16 cellular contexts compared by ENCODE assay signal in genomic region chr22:32662587-32662915, GRCh38.
DNase-seq lines count a peak whose midpoint lies in the region; ATAC-seq and TF ChIP-seq lines count a peak whose summit lies in the region.
"Had no signal": no experiment of that assay in that cellular context is flagged by ENCODE, and none has a peak within 500 bp of the region (broad histone marks: within the 10 kb centered on the region; RNA-seq: fewer than 3 reads in every experiment).

No MANE protein-coding gene starts in this region.

- no peak for DNase-seq in GM23248
- DNase-seq in IMR-90 = no peak
- no peak for DNase-seq in mesenchymal stem cell
- no peak for DNase-seq in vagina (ENCODE audit: extremely low spot score in 2 of 2)
- DNase-seq in stimulated activated CD4-positive, alpha-beta T cell treated with anti-CD3 and anti-CD28 coated beads, Interleukin-12 subunit alpha, Interleukin-12 subunit beta, amount 100 ng/mL, for 4 hours = no peak
- DNase-seq in MV-4-11 (lab: John Stamatoyannopoulos, UW) = no peak
- DNase-seq: Caco-2; CD4-positive, CD25-positive, alpha-beta regulatory T cell; CD8-positive, alpha-beta T cell; DMS153; DND-41; GOT3 had no signal

- CTCF ChIA-PET in IMR-90 (lab: Yijun Ruan, JAX) = interaction anchor here (1.3 to 4.6 kb wide), 2 partner anchors 133 to 134 kb away, joined by 3 to 54 read pairs; no protein-coding TSS in a partner anchor

- H2BK20ac ChIP-seq in IMR-90 (ENCODE audit: low read depth, low read length) = peak overlapping the region; percentile 98; the same call in 1 of the 2 replicates

- peaks cover 0 to 3% of the 10 kb centered on the region in 2 experiments; a peak in 2 of 4 replicates for H3K79me1 ChIP-seq in IMR-90 (ENCODE audit: low read depth in 1 of 2, low read length in 2 of 2)
- no peaks in the 10 kb centered on the region for H3K79me1 ChIP-seq in mesenchymal stem cell (replicated peaks; ENCODE audit: low read length, poor library complexity, severe bottlenecking)

- H2BK5ac ChIP-seq in IMR-90 (ENCODE audit: low read depth, low read length, poor library complexity, severe bottlenecking) = peak overlapping the region; percentile 66
- no peak overlapping the region for H2BK5ac ChIP-seq in mesenchymal stem cell (ENCODE audit: low read depth, low read length, poor library complexity, severe bottlenecking)

- H2AFZ ChIP-seq in GM23248 = no peak overlapping the region
- no peak overlapping the region for H2AFZ ChIP-seq in IMR-90 (replicated peaks; ENCODE audit: low read length, poor library complexity)
- H2AFZ ChIP-seq in mesenchymal stem cell (ENCODE audit: low read depth, low read length) = no peak overlapping the region

- peak overlapping the region; percentile 92; the same call in 2 of the 3 replicates for H2BK15ac ChIP-seq in IMR-90 (ENCODE audit: low read depth, low read length)
- H2BK15ac ChIP-seq in mesenchymal stem cell (ENCODE audit: low read depth, poor library complexity, severe bottlenecking) = no peak overlapping the region

- H3K18ac ChIP-seq in IMR-90 (ENCODE audit: low read depth, low read length) (peak overlapping the region; percentile 71; the same call in 1 of the 2 replicates), mesenchymal stem cell (ENCODE audit: low read depth in 1 of 2, low read length in 2 of 2) (no peak overlapping the region)

- TF ChIP-seq RAD21 in IMR-90 (IDR thresholded peaks at IDR 0.05; ENCODE audit: low read length) = no peak

- H3K36me3 ChIP-seq in GM23248 (ENCODE audit: low read depth) (no peaks in the 10 kb centered on the region), IMR-90 (ENCODE audit: control insufficient read depth, insufficient read depth, low read length) (no peaks in the 10 kb centered on the region), mesenchymal stem cell (ENCODE audit: control insufficient read depth in 1 of 2, insufficient read depth in 2 of 2, low read depth in 1 of 2, low read length in 2 of 2) (no peaks in the 10 kb centered on the region), vagina (no peaks in the 10 kb centered on the region)
- H3K36me3 ChIP-seq: BLaER1, HAP-1 had no signal

- peaks cover 29% of the 10 kb centered on the region for H3F3A ChIP-seq in GM23248 (ENCODE audit: insufficient read depth)

- BruUV-seq in IMR-90 (replicated peaks; lab: Mats Ljungman, UMichigan) = no TSS peak

- H3K9ac ChIP-seq in GM23248 = no peak overlapping the region
- no peak overlapping the region for H3K9ac ChIP-seq in IMR-90 (ENCODE audit: low read depth, low read length)
- no peak overlapping the region for H3K9ac ChIP-seq in mesenchymal stem cell (ENCODE audit: low read length)
- H3K9ac ChIP-seq: BLaER1 had no signal

- H2AK9ac ChIP-seq in IMR-90 (replicated peaks; ENCODE audit: low read depth, low read length, poor library complexity) = no peak overlapping the region

- H2BK120ac ChIP-seq in IMR-90 (ENCODE audit: low read depth, low read length) (peak overlapping the region; percentile 98; the same call in 1 of the 2 replicates), mesenchymal stem cell (ENCODE audit: low read depth, low read length) (peak overlapping the region; percentile 44)

- WGBS in GM23248 (ENCODE audit: low coverage in 1 of 2, low lambda C conversion rate in 2 of 2, missing lambda C conversion rate in 2 of 2), 2 experiments = 54 to 76% methylated on average over 1 of the region's 1 CpG
- no CpG with 5 or more reads among the region's 1 CpG for WGBS in IMR-90 (ENCODE audit: extremely low coverage in 2 of 2, insufficient read length in 1 of 2), 2 experiments
- no CpG with 5 or more reads among the region's 1 CpG for WGBS in mesenchymal stem cell

- no peak overlapping the region for H2BK12ac ChIP-seq in mesenchymal stem cell (ENCODE audit: low read length in 2 of 2)

- H3K4me2 ChIP-seq in GM23248 (ENCODE audit: unreplicated experiment) (peak overlapping the region; percentile 63), IMR-90 (ENCODE audit: low read depth, low read length) (no peak overlapping the region), mesenchymal stem cell (ENCODE audit: low read length, poor library complexity, severe bottlenecking) (no peak overlapping the region)
- H3K4me2 ChIP-seq: BLaER1 had no signal

- H3K4ac ChIP-seq in IMR-90 (ENCODE audit: low read depth, low read length) (peak overlapping the region; percentile 97; the same call in 1 of the 2 replicates), mesenchymal stem cell (ENCODE audit: low read depth in 1 of 2, low read length in 2 of 2) (no peak overlapping the region)

- no peaks in the 10 kb centered on the region for H3K79me2 ChIP-seq in GM23248 (ENCODE audit: insufficient read depth)

- H4K20me1 ChIP-seq in GM23248 (ENCODE audit: insufficient read depth) (no peaks in the 10 kb centered on the region), IMR-90 (ENCODE audit: insufficient read depth, low read length) (no peaks in the 10 kb centered on the region)
- H4K20me1 ChIP-seq: BLaER1 had no signal

- dilution Hi-C loops in IMR-90 (cut with HindIII; ENCODE audit: low sequenced_read_pairs, unreplicated experiment) = no loop called here

- intact Hi-C loops in IMR-90 (cut with micrococcal nuclease) = no loop called here
- intact Hi-C loops in vagina (cut with DNase I) = no loop called here

- TF ChIP-seq POLR2A in IMR-90 (IDR thresholded peaks at IDR 0.05; ENCODE audit: low read depth, low read length) (no peak), vagina (IDR thresholded peaks at IDR 0.05) (no peak)

- H3K4me1 ChIP-seq in GM23248 (ENCODE audit: insufficient read depth) (peaks cover 29% of the 10 kb centered on the region), IMR-90 (ENCODE audit: control insufficient read depth, insufficient read depth, low read length) (peaks cover 25% of the 10 kb centered on the region), mesenchymal stem cell (ENCODE audit: control insufficient read depth, insufficient read depth, low read depth, low read length) (peaks cover 2% of the 10 kb centered on the region), vagina (peaks cover 5% of the 10 kb centered on the region)
- H3K4me1 ChIP-seq: HAP-1 had no signal

- H3K14ac ChIP-seq in IMR-90 (replicated peaks; ENCODE audit: low read depth, low read length) (no peak overlapping the region; the same call in 1 of the 2 replicates), mesenchymal stem cell (ENCODE audit: low read length in 2 of 2) (no peak overlapping the region)

- H3K9me2 ChIP-seq in GM23248 (ENCODE audit: insufficient read depth) = no peaks in the 10 kb centered on the region

- ATAC-seq in IMR-90 (ENCODE audit: low read depth) (no peak), HG03520 (IDR thresholded peaks at IDR 0.05; ENCODE audit: unreplicated experiment) (no peak)
- ATAC-seq: CD8-positive, alpha-beta T cell had no signal

- H3K4me3 ChIP-seq in GM23248 (no peak overlapping the region), IMR-90 (ENCODE audit: insufficient read depth, low read depth, low read length) (no peak overlapping the region), mesenchymal stem cell (ENCODE audit: insufficient read depth in 1 of 2, low read depth in 1 of 2, low read length in 2 of 2) (no peak overlapping the region), vagina (no peak overlapping the region)
- H3K4me3 ChIP-seq: BLaER1, HAP-1 had no signal

- peak overlapping the region; percentile 24; the same call in 1 of the 2 replicates for H4K5ac ChIP-seq in IMR-90 (ENCODE audit: low read depth, low read length)

- 0 out of 2 replicates have a peak overlapping the region, but pooled peaks have one; percentile 89 for H4K91ac ChIP-seq in IMR-90 (ENCODE audit: insufficient read depth, low read depth, low read length)
- no peak overlapping the region for H4K91ac ChIP-seq in mesenchymal stem cell (ENCODE audit: low read length)

- in situ Hi-C loops in GM23248 (cut with MboI) = loop anchor here (25.0 kb wide), 1 partner anchor 325 kb away; no protein-coding TSS in a partner anchor
- in situ Hi-C loops in IMR-90 (cut with MboI; ENCODE audit: low sequenced_read_pairs) = no loop called here

- peak overlapping the region; percentile 49 for H3K27ac ChIP-seq in GM23248
- peak overlapping the region; percentile 8; the same call in 1 of the 2 replicates for H3K27ac ChIP-seq in IMR-90 (ENCODE audit: insufficient read depth, low read length)
- H3K27ac ChIP-seq in mesenchymal stem cell (ENCODE audit: low read length, poor library complexity, severe bottlenecking) = no peak overlapping the region
- peak overlapping the region; percentile 42 for H3K27ac ChIP-seq in vagina
- H3K27ac ChIP-seq: BLaER1, C4-2B had no signal

- POLR2A ChIA-PET in IMR-90 (lab: Charles Lee; ENCODE audit: unreplicated experiment) = no interaction called here

- TF ChIP-seq CTCF in IMR-90 (conservative IDR thresholded peaks at IDR 0.05; ENCODE audit: low read depth, low read length) = no peak
- TF ChIP-seq CTCF in vagina (IDR thresholded peaks at IDR 0.05) = no peak

- H3K27me3 ChIP-seq in GM23248 (replicated peaks; ENCODE audit: insufficient read depth) = no peaks in the 10 kb centered on the region
- H3K27me3 ChIP-seq in IMR-90 (ENCODE audit: control insufficient read depth, insufficient read depth, low read length) = no peaks in the 10 kb centered on the region
- no peaks in the 10 kb centered on the region for H3K27me3 ChIP-seq in mesenchymal stem cell (ENCODE audit: control insufficient read depth in 1 of 2, insufficient read depth in 1 of 2, low read length in 2 of 2)
- no peaks in the 10 kb centered on the region for H3K27me3 ChIP-seq in vagina
- H3K27me3 ChIP-seq: BLaER1 had no signal

- H2AK5ac ChIP-seq in IMR-90 (ENCODE audit: low read depth, low read length) (peak overlapping the region; percentile 97; the same call in 1 of the 2 replicates), mesenchymal stem cell (ENCODE audit: low read length, severe bottlenecking) (no peak overlapping the region)

- peaks cover 26% of the 10 kb centered on the region for H3K9me1 ChIP-seq in IMR-90 (ENCODE audit: insufficient read depth, low read length)

- H3K9me3 ChIP-seq in GM23248 (ENCODE audit: low read depth) = no peaks in the 10 kb centered on the region
- no peaks in the 10 kb centered on the region for H3K9me3 ChIP-seq in IMR-90 (ENCODE audit: control insufficient read depth, insufficient read depth, low read length)
- no peaks in the 10 kb centered on the region for H3K9me3 ChIP-seq in mesenchymal stem cell (ENCODE audit: control insufficient read depth, low read length)
- H3K9me3 ChIP-seq in vagina = no peaks in the 10 kb centered on the region
- H3K9me3 ChIP-seq: BLaER1, Caco-2, HAP-1 had no signal

- H3K23ac ChIP-seq in IMR-90 (ENCODE audit: low read depth, low read length) (no peak overlapping the region), mesenchymal stem cell (ENCODE audit: low read length in 2 of 2) (no peak overlapping the region)

- peak overlapping the region in 1 of 2 experiments; percentile 89; a peak in 2 of 4 replicates for H4K8ac ChIP-seq in IMR-90 (ENCODE audit: low read depth in 2 of 2, low read length in 2 of 2)
- no peak overlapping the region for H4K8ac ChIP-seq in mesenchymal stem cell (ENCODE audit: low read length)

- no peak overlapping the region for H3K56ac ChIP-seq in IMR-90 (ENCODE audit: extremely low read depth, insufficient read depth, low read length)

TF ChIP-seq in IMR-90, 13 proteins besides CTCF, POLR2A, EP300 and RAD21 (continues in another document):
- TF ChIP-seq CHD1 (IDR thresholded peaks at IDR 0.05; ENCODE audit: low read depth, low read length) (no peak), NFE2L2 (IDR thresholded peaks at IDR 0.05; ENCODE audit: low read depth, low read length) (no peak)
